8 cellular contexts compared by ENCODE assay signal in the genomic region with DNA sequence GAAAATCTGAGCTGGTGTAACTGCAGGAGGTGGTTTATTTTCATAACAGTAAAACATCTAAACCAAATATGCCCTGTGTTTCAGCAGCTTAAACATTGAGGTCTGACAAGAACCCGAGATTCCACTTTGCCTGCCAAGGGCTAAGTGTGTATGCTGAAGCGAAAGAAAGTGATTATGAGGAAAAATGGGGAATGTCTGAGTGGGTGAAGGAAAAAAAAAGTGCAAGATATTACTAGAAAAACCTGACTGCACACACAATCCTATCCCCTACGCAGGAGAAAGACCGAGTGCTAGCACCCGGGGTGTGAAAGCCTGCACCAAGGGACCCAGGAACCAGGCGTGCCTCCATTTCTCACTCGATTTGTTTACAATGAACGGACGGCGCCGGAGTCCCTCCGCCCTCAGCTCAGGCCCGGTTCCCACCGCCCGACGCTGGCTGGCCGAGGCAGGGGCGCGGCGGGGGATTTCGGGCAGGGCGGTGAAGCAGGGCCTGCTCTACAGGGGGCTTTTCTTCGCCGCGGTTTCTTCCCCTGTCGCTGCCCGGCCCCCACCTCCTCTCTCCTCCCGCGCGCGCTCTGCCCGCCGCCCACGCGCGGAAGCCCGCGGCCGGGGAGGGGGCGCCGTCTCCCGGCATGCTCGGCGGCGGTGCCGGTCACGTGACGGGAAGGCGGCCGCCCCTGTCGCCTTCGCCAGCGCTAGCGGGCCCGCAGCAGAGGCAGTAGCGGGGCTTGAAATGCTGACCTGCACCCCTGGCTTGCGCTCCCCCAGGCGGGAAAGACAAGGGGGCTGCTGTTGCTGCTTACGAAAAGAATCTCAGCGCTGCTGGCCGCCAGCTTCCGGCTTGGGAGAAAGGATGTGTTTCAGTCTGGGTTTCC. TPM values are rescaled to one million over a fixed set of nuclear protein-coding genes. Genes with fewer than 3 reads are reported as not detected.
A peak's percentile ranks its signal among the peaks of the same experiment; 100 is the strongest.
DNase-seq lines count a peak whose midpoint lies in the region; ATAC-seq and TF ChIP-seq lines count a peak whose summit lies in the region.

No MANE protein-coding gene starts in this region.

- H3K36me3 ChIP-seq in CD8-positive, alpha-beta memory T cell (ENCODE audit: insufficient read depth, low read length): peaks cover 15% of the 10 kb centered on the region
- H3K36me3 ChIP-seq in subcutaneous abdominal adipose tissue (ENCODE audit: control insufficient read depth in 5 of 5, insufficient read depth in 5 of 5, low read length in 5 of 5): peaks cover 0 to 14% (median 5%) of the 10 kb centered on the region in 5 donors

- H3K9me3 Mint-ChIP-seq in CD8-positive, alpha-beta memory T cell: no peaks in the 10 kb centered on the region
- H3K9me3 Mint-ChIP-seq in neural crest cell: no peaks in the 10 kb centered on the region

- no peaks in the 10 kb centered on the region for H3K9me3 ChIP-seq in CD8-positive, alpha-beta memory T cell (ENCODE audit: low read length)
- no peaks in the 10 kb centered on the region for H3K9me3 ChIP-seq in subcutaneous abdominal adipose tissue (ENCODE audit: control insufficient read depth in 5 of 5, low read length in 5 of 5)

- ATAC-seq in GM19452 (IDR thresholded peaks at IDR 0.05; ENCODE audit: unreplicated experiment): peak; percentile 88

- DNase-seq in CD8-positive, alpha-beta memory T cell: peak; percentile 73 to 93 (median 86)
- DNase-seq in HK-2 (ENCODE audit: unreplicated experiment): peak; percentile 78
- DNase-seq in RWPE1 (ENCODE audit: low spot score): peak; percentile 89
- DNase-seq in activated effector memory CD4-positive, alpha-beta T cell treated with anti-CD3 and anti-CD28 coated beads, Interleukin-2, amount 50 U/mL, for 16 hours: peak; percentile 94
- peak; percentile 52 to 80 for DNase-seq in foreskin fibroblast
- peak; percentile 56 for DNase-seq in neural crest cell (ENCODE audit: low read depth, low spot score)

- CTCF ChIA-PET in CD8-positive, alpha-beta memory T cell (lab: Charles Lee): interaction anchor here (1.4 to 1.9 kb wide), 5 partner anchors 9 to 50 kb away, joined by 3 to 7 read pairs (median 5); a partner anchor contains a TSS
- CTCF ChIA-PET in RWPE1 (lab: Yijun Ruan, JAX): interaction anchor here (0.6 to 1.5 kb wide), 9 partner anchors 15 to 1325 kb away, joined by 3 to 5 read pairs (median 4); no protein-coding TSS in a partner anchor

- peaks cover 0 to 1% of the 10 kb centered on the region in 2 donors for H3K27me3 Mint-ChIP-seq in CD8-positive, alpha-beta memory T cell
- H3K27me3 Mint-ChIP-seq in neural crest cell (ENCODE audit: low read depth): no peaks in the 10 kb centered on the region

- peak overlapping the region; percentile 82 to 91 (median 91) for H3K9ac ChIP-seq in subcutaneous abdominal adipose tissue (ENCODE audit: low read length in 5 of 5)

- H3K27ac Mint-ChIP-seq in CD8-positive, alpha-beta memory T cell: peak overlapping the region; percentile 81 to 99 (median 95)
- peak overlapping the region; percentile 91 for H3K27ac Mint-ChIP-seq in neural crest cell (ENCODE audit: unreplicated experiment)

- H3K4me1 Mint-ChIP-seq in CD8-positive, alpha-beta memory T cell: peaks cover 73 to 89% (median 82%) of the 10 kb centered on the region in 3 donors
- peaks cover 29% of the 10 kb centered on the region for H3K4me1 Mint-ChIP-seq in neural crest cell

- no peaks in the 10 kb centered on the region for H3K27me3 ChIP-seq in CD8-positive, alpha-beta memory T cell (ENCODE audit: insufficient read depth, low read length, poor library complexity, severe bottlenecking)
- no peaks in the 10 kb centered on the region for H3K27me3 ChIP-seq in subcutaneous abdominal adipose tissue (ENCODE audit: control insufficient read depth in 5 of 5, insufficient read depth in 4 of 5, low read length in 5 of 5)

- H3K27ac ChIP-seq in CD8-positive, alpha-beta memory T cell (ENCODE audit: low read depth, low read length): peak overlapping the region; percentile 78
- H3K27ac ChIP-seq in RWPE1: peak overlapping the region; percentile 82
- H3K27ac ChIP-seq in subcutaneous abdominal adipose tissue (ENCODE audit: low read depth, low read length): peak overlapping the region; percentile 98

- no peak for TF ChIP-seq CTCF in RWPE1 (conservative IDR thresholded peaks at IDR 0.05; ENCODE audit: low read depth)
- TF ChIP-seq CTCF in foreskin fibroblast (IDR thresholded peaks at IDR 0.05; ENCODE audit: low read depth, low read length): no peak
- no peak for TF ChIP-seq CTCF in neural crest cell (conservative IDR thresholded peaks at IDR 0.05)

- peaks cover 3 to 68% (median 6%) of the 10 kb centered on the region in 3 donors for H3K36me3 Mint-ChIP-seq in CD8-positive, alpha-beta memory T cell
- H3K36me3 Mint-ChIP-seq in neural crest cell (ENCODE audit: low read depth): no peaks in the 10 kb centered on the region

- H3K4me3 Mint-ChIP-seq in CD8-positive, alpha-beta memory T cell: peak overlapping the region; percentile 74 to 93 (median 84)
- peak overlapping the region; percentile 83 for H3K4me3 Mint-ChIP-seq in neural crest cell

- H3K4me1 ChIP-seq in CD8-positive, alpha-beta memory T cell (ENCODE audit: insufficient read depth, low read length): peaks cover 83% of the 10 kb centered on the region
- H3K4me1 ChIP-seq in subcutaneous abdominal adipose tissue (ENCODE audit: control insufficient read depth in 5 of 5, insufficient read depth in 5 of 5, low read length in 5 of 5): peaks cover 0 to 56% (median 28%) of the 10 kb centered on the region in 5 donors

- POLR2A ChIA-PET in CD8-positive, alpha-beta memory T cell (lab: Charles Lee): interaction anchor here (0.6 to 1.4 kb wide), 7 partner anchors 9 to 49 kb away, joined by 3 to 6 read pairs (median 3); a partner anchor contains a TSS
- POLR2A ChIA-PET in RWPE1 (lab: Yijun Ruan, JAX; ENCODE audit: low non-redundant PET): interaction anchor here (0.6 kb wide), 1 partner anchor 38 kb away, joined by 3 read pairs; no protein-coding TSS in a partner anchor

- H3K4me3 ChIP-seq in CD8-positive, alpha-beta memory T cell (ENCODE audit: low read length): peak overlapping the region; percentile 69
- peak overlapping the region; percentile 54 to 59 for H3K4me3 ChIP-seq in foreskin fibroblast (ENCODE audit: low read depth in 1 of 2, low read length in 2 of 2)
- H3K4me3 ChIP-seq in subcutaneous abdominal adipose tissue (ENCODE audit: low read depth in 1 of 5, low read length in 5 of 5): peak overlapping the region; percentile 66 to 80 (median 76)

RNA-seq across cellular contexts. Expression of a gene that starts 35.9 kb away (rescaled TPM):
- 10 to 100 TPM; 37.7 to 39.6 TPM for total RNA-seq in CD8-positive, alpha-beta memory T cell
- 50.1 TPM for polyA plus RNA-seq in CD8-positive, alpha-beta memory T cell
- 12.7 and 13.7 TPM in 2 replicates for total RNA-seq in neural crest cell

Comparison
In these comparisons a context has a peak if more than half of its experiments do, and no peak if none do; other contexts are left out.
1. Peak in every context shown above with its lines: DNase-seq, ATAC-seq, H3K4me3 ChIP-seq and H3K27ac ChIP-seq.